ENCODE assay signal across 9 cellular contexts in genomic region chr4:38948551-38948950, GRCh38.
DNase-seq lines count a peak whose midpoint lies in the region; ATAC-seq, FAIRE-seq and TF ChIP-seq lines count a peak whose summit lies in the region.
"Had no signal": no experiment of that assay in that cellular context is flagged by ENCODE, and none has a peak within 500 bp of the region (broad histone marks: within the 10 kb centered on the region; RNA-seq: fewer than 3 reads in every experiment).

No MANE protein-coding gene starts in this region.

- H3K9ac ChIP-seq in astrocyte (ENCODE audit: low read length): peak overlapping the region; percentile 63
- peak overlapping the region; percentile 7 to 60 for H3K9ac ChIP-seq in stomach smooth muscle (ENCODE audit: low read length in 2 of 2)

- no peak overlapping the region for H3K4me3 ChIP-seq in astrocyte (ENCODE audit: insufficient read depth, low read depth, low read length)
- no peak overlapping the region for H3K4me3 ChIP-seq in hepatocyte
- H3K4me3 ChIP-seq in stomach smooth muscle (ENCODE audit: low read length in 2 of 2): no peak overlapping the region

- peaks cover 2% of the 10 kb centered on the region for H3K27me3 Mint-ChIP-seq in astrocyte (ENCODE audit: low read depth, unreplicated experiment)

- H3K27ac ChIP-seq in astrocyte (ENCODE audit: low read depth, low read length) (peak overlapping the region; percentile 77), hepatocyte (peak overlapping the region; percentile 12), stomach smooth muscle (ENCODE audit: low read length) (peak overlapping the region; percentile 79)

- H3K4me2 ChIP-seq in astrocyte (ENCODE audit: low read length) (peak overlapping the region; percentile 76), hepatocyte (no peak overlapping the region)

- peaks cover 22% of the 10 kb centered on the region for H3K4me1 Mint-ChIP-seq in astrocyte (ENCODE audit: low read depth, unreplicated experiment)

- FAIRE-seq in astrocyte (lab: Jason Lieb, UNC): peak; percentile 90

- 51% methylated on average over 2 of the region's 2 CpGs for WGBS in hepatocyte (ENCODE audit: low lambda C conversion rate, missing lambda C conversion rate)

- H3K27ac Mint-ChIP-seq in astrocyte (ENCODE audit: unreplicated experiment): peak overlapping the region; percentile 83

- H2AFZ ChIP-seq in astrocyte (ENCODE audit: low read depth, low read length) (no peak overlapping the region), hepatocyte (no peak overlapping the region)

- H3K4me1 ChIP-seq in astrocyte (ENCODE audit: insufficient read depth, low read length): peaks cover 21% of the 10 kb centered on the region
- no peaks in the 10 kb centered on the region for H3K4me1 ChIP-seq in hepatocyte (ENCODE audit: insufficient read depth)
- peaks cover 24% of the 10 kb centered on the region for H3K4me1 ChIP-seq in stomach smooth muscle (ENCODE audit: control insufficient read depth, insufficient read depth, low read length)

- H3K9me2 ChIP-seq in hepatocyte (replicated peaks; ENCODE audit: insufficient read depth): no peaks in the 10 kb centered on the region

- DNase-seq in HPDE6-E6E7 (ENCODE audit: extremely low spot score) (peak; percentile 60), astrocyte (ENCODE audit: low read depth) (peak; percentile 91), hepatocyte (ENCODE audit: low spot score) (peak; percentile 35), NCI-H1092 treated with DMSO at 0.1 percent for 48 hours (lab: John Stamatoyannopoulos, UW) (no peak), NCI-H2171 (lab: John Stamatoyannopoulos, UW) (no peak)
- DNase-seq: KG1 had no signal

- H3K9me3 ChIP-seq in astrocyte (ENCODE audit: insufficient read depth, low read depth, low read length) (no peaks in the 10 kb centered on the region), hepatocyte (ENCODE audit: low read depth) (no peaks in the 10 kb centered on the region), stomach smooth muscle (ENCODE audit: control insufficient read depth in 2 of 2, low read length in 2 of 2) (no peaks in the 10 kb centered on the region)

- peaks cover 3% of the 10 kb centered on the region for H3K36me3 Mint-ChIP-seq in astrocyte (ENCODE audit: low read depth, unreplicated experiment)

- H3K79me2 ChIP-seq in astrocyte (ENCODE audit: insufficient read depth, low read length) (no peaks in the 10 kb centered on the region), hepatocyte (no peaks in the 10 kb centered on the region)

- H3K36me3 ChIP-seq in astrocyte (ENCODE audit: insufficient read depth, low read length): peaks cover 14% of the 10 kb centered on the region
- H3K36me3 ChIP-seq in hepatocyte (replicated peaks; ENCODE audit: insufficient read depth, low read depth): no peaks in the 10 kb centered on the region
- H3K36me3 ChIP-seq in stomach smooth muscle (ENCODE audit: control insufficient read depth in 2 of 2, insufficient read depth in 2 of 2, low read length in 2 of 2): peaks cover 2 to 3% of the 10 kb centered on the region in 2 donors

- H3K4me3 Mint-ChIP-seq in astrocyte (ENCODE audit: unreplicated experiment): no peak overlapping the region

- H3K27me3 ChIP-seq in astrocyte (ENCODE audit: insufficient read depth, low read length) (no peaks in the 10 kb centered on the region), hepatocyte (no peaks in the 10 kb centered on the region), stomach smooth muscle (ENCODE audit: control insufficient read depth in 1 of 2, insufficient read depth in 2 of 2, low read length in 2 of 2) (no peaks in the 10 kb centered on the region)

- ATAC-seq in GM21786 (IDR thresholded peaks at IDR 0.05; ENCODE audit: unreplicated experiment) (no peak), HG03378 (IDR thresholded peaks at IDR 0.05; ENCODE audit: unreplicated experiment) (no peak)

- H3K9me3 Mint-ChIP-seq in astrocyte (ENCODE audit: unreplicated experiment): no peaks in the 10 kb centered on the region

- H4K20me1 ChIP-seq in astrocyte (ENCODE audit: insufficient read depth, low read length) (no peaks in the 10 kb centered on the region), hepatocyte (ENCODE audit: insufficient read depth, poor library complexity, severe bottlenecking) (no peaks in the 10 kb centered on the region)

- no peak for TF ChIP-seq CTCF in astrocyte (IDR thresholded peaks at IDR 0.05; ENCODE audit: insufficient read depth, low read depth, low read length)
- no peak for TF ChIP-seq CTCF in hepatocyte (IDR thresholded peaks at IDR 0.05; ENCODE audit: poor library complexity)

Comparison
In these comparisons a context has a peak if more than half of its experiments do, and no peak if none do; other contexts are left out.
1. DNase-seq: peak in HPDE6-E6E7 (single experiment), astrocyte (single experiment) and hepatocyte (single experiment); none in NCI-H1092 treated with DMSO at 0.1 percent for 48 hours (single experiment) and NCI-H2171 (single experiment).
2. H3K27ac ChIP-seq: peak in every context shown above with its lines; median percentile 79 in stomach smooth muscle; 77 in astrocyte; 12 in hepatocyte.